Comparison of ENCODE assay signal across 13 cellular contexts in genomic region chr5:179276838-179277395, GRCh38.
A peak's percentile ranks its signal among the peaks of the same experiment; 100 is the strongest.
DNase-seq lines count a peak whose midpoint lies in the region; ATAC-seq, FAIRE-seq and TF ChIP-seq lines count a peak whose summit lies in the region.
"Had no signal": no experiment of that assay in that cellular context is flagged by ENCODE, and none has a peak within 500 bp of the region (broad histone marks: within the 10 kb centered on the region; RNA-seq: fewer than 3 reads in every experiment).

No MANE protein-coding gene starts in this region.

- H4K20me1 ChIP-seq in K562 (replicated peaks; ENCODE audit: control insufficient read depth, insufficient read depth, low read length) = no peaks in the 10 kb centered on the region

- no peak overlapping the region for H2AFZ ChIP-seq in K562 (ENCODE audit: low read depth, low read length)

- H3K4me2 ChIP-seq in K562 (ENCODE audit: insufficient read depth, low read length) = no peak overlapping the region

- H3K9me1 ChIP-seq in K562 (ENCODE audit: control insufficient read depth, insufficient read depth, low read length) = no peaks in the 10 kb centered on the region

- TF ChIP-seq POLR2A in K562 (conservative IDR thresholded peaks at IDR 0.05) = no peak
- TF ChIP-seq POLR2A in stomach (IDR thresholded peaks at IDR 0.05) = no peak

- in situ Hi-C loops in K562 (cut with MboI) = no loop called here

- WGBS in K562 (ENCODE audit: insufficient coverage, low coverage, missing lambda C conversion rate) = 43% methylated on average over 15 of the region's 17 CpGs
- WGBS in stomach, 5 donors = 83 to 92% (median 89%) methylated on average over 14 to 17 of the region's 17 CpGs

- POLR2A ChIA-PET in K562 (lab: Yijun Ruan, JAX) = interaction anchor here (1.0 to 1.2 kb wide), 2 partner anchors 10 to 48 kb away, joined by 3 to 4 read pairs; no protein-coding TSS in a partner anchor

- peak; percentile 58 for ATAC-seq in K562
- no peak for ATAC-seq in GM19324 (IDR thresholded peaks at IDR 0.05; ENCODE audit: low FRiP score, unreplicated experiment)
- ATAC-seq in GM18858 (IDR thresholded peaks at IDR 0.05; ENCODE audit: unreplicated experiment) = no peak

- TF ChIP-seq CTCF in GM12864 (IDR thresholded peaks at IDR 0.05; ENCODE audit: low read depth, low read length, missing control alignments) (peak; percentile 3), K562 (IDR thresholded peaks at IDR 0.05 in 2 of 3, conservative IDR thresholded peaks at IDR 0.05 in 1 of 3; ENCODE audit: insufficient read depth in 2 of 3, low read depth in 1 of 3, low read length in 3 of 3) (peak; percentile 26 to 37 (median 27); a peak in 4 of 6 replicates), stomach (IDR thresholded peaks at IDR 0.05) (no peak)

- CTCF ChIA-PET in K562 (lab: Yijun Ruan, JAX; ENCODE audit: low intra/inter-chr PET ratio) = no interaction called here

- no peak for TF ChIP-seq EP300 in K562 (IDR thresholded peaks at IDR 0.05; ENCODE audit: low read length)
- no peak for TF ChIP-seq EP300 in stomach (IDR thresholded peaks at IDR 0.05)

- H3K4me1 ChIP-seq in K562 (replicated peaks in 1 of 2; ENCODE audit: control insufficient read depth in 2 of 2, insufficient read depth in 2 of 2, low read length in 2 of 2) = peaks cover 4 to 12% of the 10 kb centered on the region in 2 experiments; a peak in 2 of 5 replicates
- peaks cover 4 to 14% (median 5%) of the 10 kb centered on the region in 4 donors for H3K4me1 ChIP-seq in stomach

- H3K79me2 ChIP-seq in K562 (ENCODE audit: control insufficient read depth, insufficient read depth, low read length) = no peaks in the 10 kb centered on the region

- H3K27ac ChIP-seq in K562 (ENCODE audit: extremely low read depth, low read depth, low read length) (no peak overlapping the region), stomach (peak overlapping the region in 4 of 5 donors; percentile 66 to 85 (median 80))

- no TSS peak for BruUV-seq in K562 (replicated peaks; lab: Mats Ljungman, UMichigan)

- H3K27me3 ChIP-seq in K562 (ENCODE audit: control insufficient read depth in 2 of 2, insufficient read depth in 2 of 2, low read length in 2 of 2) = peaks cover 0 to 6% of the 10 kb centered on the region in 2 experiments; a peak in 2 of 5 replicates
- no peaks in the 10 kb centered on the region for H3K27me3 ChIP-seq in stomach

- H3K9me3 ChIP-seq in K562 (replicated peaks; ENCODE audit: control insufficient read depth, insufficient read depth, low read depth, low read length) = no peaks in the 10 kb centered on the region
- no peaks in the 10 kb centered on the region for H3K9me3 ChIP-seq in stomach

- DNase-seq in GM12864 (ENCODE audit: low read depth) (no peak), K562 (ENCODE audit: extremely low read depth in 1 of 4, low spot score in 3 of 4) (peak in 3 of 4 experiments; percentile 24 to 38 (median 26)), iPS-NIHi7 (ENCODE audit: extremely low spot score) (peak; percentile 46), stomach (no peak), NCI-H1694 (lab: John Stamatoyannopoulos, UW) (no peak), SW480 (ENCODE audit: low spot score) (no peak)
- DNase-seq: activated CD4-positive, alpha-beta T cell treated with anti-CD3 and anti-CD28 coated beads, Interleukin-2, amount 50 U/mL, for 4 hours; cerebellar nuclear complex; NCI-H2029 had no signal

- H3K4me3 ChIP-seq in GM12864 (ENCODE audit: low read depth, low read length) (no peak overlapping the region), K562 (no peak overlapping the region), stomach (no peak overlapping the region)

- intact Hi-C loops in K562 (cut with micrococcal nuclease) = loop anchor here (2.0 kb wide), 1 partner anchor 218 kb away; no protein-coding TSS in a partner anchor
- intact Hi-C loops in stomach (cut with DNase I; ENCODE audit: low total_unique reads) = no loop called here

- no peak overlapping the region for H3K9ac ChIP-seq in K562 (ENCODE audit: insufficient read depth in 1 of 2, low read depth in 2 of 2, low read length in 2 of 2)

- TF ChIP-seq RAD21 in K562 (CRISPR knock-in tag; conservative IDR thresholded peaks at IDR 0.05 in 1 of 2, IDR thresholded peaks at IDR 0.05 in 1 of 2) = 0 out of 4 replicates have a peak, but pooled peaks of 1 of the 2 experiments have one; percentile 14

- H3K36me3 ChIP-seq in K562 (ENCODE audit: control insufficient read depth, insufficient read depth, low read length) (no peaks in the 10 kb centered on the region), stomach (no peaks in the 10 kb centered on the region)

- no peak for FAIRE-seq in K562 (lab: Jason Lieb, UNC)
- FAIRE-seq: H54, islet of Langerhans had no signal

TF ChIP-seq in K562, 482 proteins besides CTCF, POLR2A, EP300 and RAD21:
- no peak for TF ChIP-seq BCL6 (CRISPR knock-in tag; IDR thresholded peaks at IDR 0.05)
- no peak for TF ChIP-seq DACH1 (IDR thresholded peaks at IDR 0.05; ENCODE audit: partially characterized antibody)
- TF ChIP-seq ZNF511 (CRISPR knock-in tag; IDR thresholded peaks at IDR 0.05) = no peak

Comparison
In these comparisons a context has a peak if more than half of its experiments do, and no peak if none do; other contexts are left out.
1. DNase-seq: peak in K562 (3 of 4) and iPS-NIHi7 (single experiment); none in GM12864 (single experiment), stomach (single experiment), NCI-H1694 (single experiment) and SW480 (single experiment).
2. CTCF ChIP-seq: peak in GM12864 (single experiment) and K562 (3 of 3); none in stomach (0 of 7).